36 cellular contexts compared by ENCODE assay signal in the genomic region with DNA sequence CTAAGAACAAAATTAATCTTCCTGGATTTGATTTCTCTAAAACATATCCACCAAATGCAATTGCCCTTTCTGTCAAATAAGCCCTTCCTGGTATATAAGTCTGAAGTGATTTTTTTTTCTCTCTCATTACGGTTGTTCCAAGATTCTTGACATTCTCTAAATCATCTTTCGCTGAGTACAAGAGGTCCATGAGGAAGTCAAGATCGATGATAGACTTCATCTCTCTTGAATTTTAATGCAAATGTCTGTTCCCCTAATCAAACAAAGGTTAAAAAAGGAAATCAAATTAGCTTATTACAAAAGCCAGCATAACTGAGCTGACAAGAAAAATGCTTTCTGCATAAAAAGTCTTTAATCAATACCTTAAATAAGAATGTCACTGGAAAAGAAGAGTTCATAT.
"Had no signal": no experiment of that assay in that cellular context is flagged by ENCODE, and none has a peak within 500 bp of the region (broad histone marks: within the 10 kb centered on the region; RNA-seq: fewer than 3 reads in every experiment).

No MANE protein-coding gene starts in this region.

- H3K36me3 ChIP-seq: ascending aorta, cardiac muscle cell had no signal

- H3K27me3 ChIP-seq: ascending aorta, cardiac muscle cell had no signal

- H3K4me3 ChIP-seq: ascending aorta, cardiac muscle cell had no signal

- H3K9me3 ChIP-seq: ascending aorta had no signal

- H3K9me3 Mint-ChIP-seq: activated B cell treated with CpG ODN at 0.5 μM for 24 hours; activated CD4-positive, alpha-beta memory T cell treated with anti-CD3 and anti-CD28 coated beads for 36 hours; activated CD4-positive, alpha-beta T cell treated with anti-CD3 and anti-CD28 coated beads, Interleukin-2, amount 10 ng/mL, durations not matched to agents 24 days and 14 days; activated CD8-positive, alpha-beta T cell treated with anti-CD3 and anti-CD28 coated beads for 36 hours; activated naive CD4-positive, alpha-beta T cell treated with anti-CD3 and anti-CD28 coated beads, Interleukin-2, amount 10 ng/mL, durations not matched to agents 7 days and 5 days; activated naive CD4-positive, alpha-beta T cell treated with anti-CD3 and anti-CD28 coated beads, Interleukin-2, amount 50 U/mL, for 24 hours; activated naive CD8-positive, alpha-beta T cell treated with anti-CD3 and anti-CD28 coated beads, Interleukin-2, amount 10 ng/mL, durations not matched to agents 7 days and 5 days; activated naive CD8-positive, alpha-beta T cell treated with anti-CD3 and anti-CD28 coated beads, Interleukin-2, amount 50 U/mL, for 24 hours; activated T-cell treated with anti-CD3 and anti-CD28 coated beads, Interleukin-2, amount 50 U/mL, for 4 hours; activated T-cell treated with anti-CD3 and anti-CD28 coated beads, Interleukin-2, amount 50 U/mL, for 72 hours; activated T-helper 1 cell treated with anti-CD3 and anti-CD28 coated beads, Interleukin-12 subunit alpha, Interleukin-12 subunit beta, Interleukin-2, Interleukin-4 antibody, amounts not matched to agents 30 ng/mL and 10 ng/mL and 1 ng/mL, durations not matched to agents 14 hours and 24 hours and 36 hours; activated T-helper 17 cell treated with anti-CD3 and anti-CD28 coated beads, Interleukin-2, amount 50 U/mL, for 72 hours; central memory CD8-positive, alpha-beta T cell; T-helper 1 cell treated with Interleukin-12 subunit alpha and Interleukin-12 subunit beta and Interleukin-4 antibody, amounts not matched to agents 30 μg/mL and 1 μg/mL, for 36 hours; T-helper 2 cell treated with Interferon-gamma antibody and Interleukin-4, amounts not matched to agents 5 μg/mL and 100 μg/mL, for 36 hours had no signal

- ATAC-seq: activated CD8-positive, alpha-beta T cell treated with anti-CD3 and anti-CD28 coated beads for 36 hours; activated naive CD8-positive, alpha-beta T cell treated with anti-CD3 and anti-CD28 coated beads, Interleukin-2, amount 50 U/mL, for 24 hours; activated T-cell treated with anti-CD3 and anti-CD28 coated beads, Interleukin-2, amount 50 U/mL, for 4 hours; activated T-cell treated with anti-CD3 and anti-CD28 coated beads, Interleukin-2, amount 50 U/mL, for 72 hours; activated T-helper 17 cell treated with anti-CD3 and anti-CD28 coated beads, Interleukin-2, amount 50 U/mL, for 72 hours had no signal

- H3K4me1 Mint-ChIP-seq: activated B cell treated with CpG ODN at 0.5 μM for 24 hours; activated CD4-positive, alpha-beta T cell treated with anti-CD3 and anti-CD28 coated beads, Interleukin-2, amount 10 ng/mL, durations not matched to agents 24 days and 14 days; activated naive CD4-positive, alpha-beta T cell treated with anti-CD3 and anti-CD28 coated beads, Interleukin-2, amount 10 ng/mL, durations not matched to agents 7 days and 5 days; activated naive CD4-positive, alpha-beta T cell treated with anti-CD3 and anti-CD28 coated beads, Interleukin-2, amount 50 U/mL, for 24 hours; activated naive CD8-positive, alpha-beta T cell treated with anti-CD3 and anti-CD28 coated beads, Interleukin-2, amount 10 ng/mL, durations not matched to agents 7 days and 5 days; central memory CD8-positive, alpha-beta T cell had no signal

- H3K27me3 Mint-ChIP-seq: activated CD4-positive, alpha-beta memory T cell treated with anti-CD3 and anti-CD28 coated beads for 36 hours; activated CD8-positive, alpha-beta T cell treated with anti-CD3 and anti-CD28 coated beads for 36 hours; activated naive CD4-positive, alpha-beta T cell treated with anti-CD3 and anti-CD28 coated beads, Interleukin-2, amount 10 ng/mL, durations not matched to agents 7 days and 5 days; activated naive CD4-positive, alpha-beta T cell treated with anti-CD3 and anti-CD28 coated beads, Interleukin-2, amount 50 U/mL, for 24 hours; activated naive CD8-positive, alpha-beta T cell; activated naive CD8-positive, alpha-beta T cell treated with anti-CD3 and anti-CD28 coated beads, Interleukin-2, amount 50 U/mL, for 24 hours; activated T-helper 17 cell treated with anti-CD3 and anti-CD28 coated beads, Interleukin-2, amount 50 U/mL, for 72 hours; brain; central memory CD8-positive, alpha-beta T cell had no signal

- DNase-seq: activated B cell treated with CpG ODN at 0.5 μM for 24 hours; activated CD4-positive, alpha-beta memory T cell treated with anti-CD3 and anti-CD28 coated beads for 36 hours; activated CD4-positive, alpha-beta T cell treated with anti-CD3 and anti-CD28 coated beads for 4 hours; activated CD4-positive, alpha-beta T cell treated with anti-CD3 and anti-CD28 coated beads, Interleukin-2, amount 10 ng/mL, durations not matched to agents 24 days and 14 days; activated CD4-positive, alpha-beta T cell treated with anti-CD3 and anti-CD28 coated beads, Interleukin-2, amount 50 U/mL, for 1 hour; activated CD4-positive, alpha-beta T cell treated with anti-CD3 and anti-CD28 coated beads, Interleukin-2, amount 50 U/mL, for 4 hours; activated CD4-positive, CD25-positive, alpha-beta regulatory T cell treated with anti-CD3 and anti-CD28 coated beads, Interleukin-2, amount 50 U/mL, for 72 hours; activated CD8-positive, alpha-beta memory T cell treated with anti-CD3 and anti-CD28 coated beads, Interleukin-2, amount 50 U/mL, for 4 hours; activated CD8-positive, alpha-beta T cell treated with anti-CD3 and anti-CD28 coated beads for 36 hours; activated effector memory CD4-positive, alpha-beta T cell treated with anti-CD3 and anti-CD28 coated beads, Interleukin-2, amount 50 U/mL, for 16 hours; activated gamma-delta T cell treated with Interleukin-2 at 50 U/mL for 16 hours; activated naive CD4-positive, alpha-beta T cell; activated naive CD4-positive, alpha-beta T cell treated with anti-CD3 and anti-CD28 coated beads, Interleukin-2, amount 10 ng/mL, durations not matched to agents 7 days and 5 days; activated naive CD8-positive, alpha-beta T cell treated with anti-CD3 and anti-CD28 coated beads, Interleukin-2, amount 10 ng/mL, durations not matched to agents 7 days and 5 days; activated naive CD8-positive, alpha-beta T cell treated with anti-CD3 and anti-CD28 coated beads, Interleukin-2, amount 50 U/mL, for 24 hours; activated T-cell treated with anti-CD3 and anti-CD28 coated beads for 4 hours; activated T-cell treated with anti-CD3 and anti-CD28 coated beads, Interleukin-2, amount 50 U/mL, for 1 hour; activated T-cell treated with anti-CD3 and anti-CD28 coated beads, Interleukin-2, amount 50 U/mL, for 4 hours; activated T-cell treated with anti-CD3 and anti-CD28 coated beads, Interleukin-2, amount 50 U/mL, for 72 hours; amygdala; anterior cingulate cortex; caudate nucleus; cerebellar nuclear complex; T-helper 2 cell; T-helper 9 cell had no signal

- H3K27ac Mint-ChIP-seq: activated B cell treated with CpG ODN at 0.5 μM for 24 hours; activated CD4-positive, alpha-beta memory T cell treated with anti-CD3 and anti-CD28 coated beads for 36 hours; activated CD4-positive, alpha-beta T cell treated with anti-CD3 and anti-CD28 coated beads, Interleukin-2, amount 10 ng/mL, durations not matched to agents 24 days and 14 days; activated CD8-positive, alpha-beta T cell treated with anti-CD3 and anti-CD28 coated beads for 36 hours; activated naive CD4-positive, alpha-beta T cell treated with anti-CD3 and anti-CD28 coated beads, Interleukin-2, amount 10 ng/mL, durations not matched to agents 7 days and 5 days; activated naive CD4-positive, alpha-beta T cell treated with anti-CD3 and anti-CD28 coated beads, Interleukin-2, amount 50 U/mL, for 24 hours; activated naive CD8-positive, alpha-beta T cell; activated naive CD8-positive, alpha-beta T cell treated with anti-CD3 and anti-CD28 coated beads, Interleukin-2, amount 10 ng/mL, durations not matched to agents 7 days and 5 days; activated naive CD8-positive, alpha-beta T cell treated with anti-CD3 and anti-CD28 coated beads, Interleukin-2, amount 50 U/mL, for 24 hours; activated T-cell treated with anti-CD3 and anti-CD28 coated beads, Interleukin-2, amount 50 U/mL, for 72 hours; activated T-helper 1 cell treated with anti-CD3 and anti-CD28 coated beads, Interleukin-12 subunit alpha, Interleukin-12 subunit beta, Interleukin-2, Interleukin-4 antibody, amounts not matched to agents 30 ng/mL and 10 ng/mL and 1 ng/mL, durations not matched to agents 14 hours and 24 hours and 36 hours; activated T-helper 17 cell treated with anti-CD3 and anti-CD28 coated beads, Interleukin-2, amount 50 U/mL, for 72 hours; T-helper 1 cell treated with Interleukin-12 subunit alpha and Interleukin-12 subunit beta and Interleukin-4 antibody, amounts not matched to agents 30 μg/mL and 1 μg/mL, for 36 hours; T-helper 2 cell treated with Interferon-gamma antibody and Interleukin-4, amounts not matched to agents 5 μg/mL and 100 μg/mL, for 36 hours had no signal

- H3K4me3 Mint-ChIP-seq: activated B cell treated with CpG ODN at 0.5 μM for 24 hours; activated CD4-positive, alpha-beta memory T cell treated with anti-CD3 and anti-CD28 coated beads for 36 hours; activated CD4-positive, alpha-beta T cell treated with anti-CD3 and anti-CD28 coated beads, Interleukin-2, amount 10 ng/mL, durations not matched to agents 24 days and 14 days; activated CD8-positive, alpha-beta T cell treated with anti-CD3 and anti-CD28 coated beads for 36 hours; activated naive CD4-positive, alpha-beta T cell treated with anti-CD3 and anti-CD28 coated beads, Interleukin-2, amount 10 ng/mL, durations not matched to agents 7 days and 5 days; activated naive CD4-positive, alpha-beta T cell treated with anti-CD3 and anti-CD28 coated beads, Interleukin-2, amount 50 U/mL, for 24 hours; activated naive CD8-positive, alpha-beta T cell; activated naive CD8-positive, alpha-beta T cell treated with anti-CD3 and anti-CD28 coated beads, Interleukin-2, amount 10 ng/mL, durations not matched to agents 7 days and 5 days; activated naive CD8-positive, alpha-beta T cell treated with anti-CD3 and anti-CD28 coated beads, Interleukin-2, amount 50 U/mL, for 24 hours; activated T-cell treated with anti-CD3 and anti-CD28 coated beads, Interleukin-2, amount 50 U/mL, for 4 hours; activated T-cell treated with anti-CD3 and anti-CD28 coated beads, Interleukin-2, amount 50 U/mL, for 72 hours; activated T-helper 1 cell treated with anti-CD3 and anti-CD28 coated beads, Interleukin-12 subunit alpha, Interleukin-12 subunit beta, Interleukin-2, Interleukin-4 antibody, amounts not matched to agents 30 ng/mL and 10 ng/mL and 1 ng/mL, durations not matched to agents 14 hours and 24 hours and 36 hours; activated T-helper 17 cell treated with anti-CD3 and anti-CD28 coated beads, Interleukin-2, amount 50 U/mL, for 72 hours; brain; central memory CD8-positive, alpha-beta T cell; T-helper 1 cell treated with Interleukin-12 subunit alpha and Interleukin-12 subunit beta and Interleukin-4 antibody, amounts not matched to agents 30 μg/mL and 1 μg/mL, for 36 hours; T-helper 2 cell treated with Interferon-gamma antibody and Interleukin-4, amounts not matched to agents 5 μg/mL and 100 μg/mL, for 36 hours had no signal

- H3K36me3 Mint-ChIP-seq: activated CD4-positive, alpha-beta memory T cell treated with anti-CD3 and anti-CD28 coated beads for 36 hours; activated naive CD4-positive, alpha-beta T cell treated with anti-CD3 and anti-CD28 coated beads, Interleukin-2, amount 10 ng/mL, durations not matched to agents 7 days and 5 days; activated naive CD4-positive, alpha-beta T cell treated with anti-CD3 and anti-CD28 coated beads, Interleukin-2, amount 50 U/mL, for 24 hours; activated naive CD8-positive, alpha-beta T cell treated with anti-CD3 and anti-CD28 coated beads, Interleukin-2, amount 10 ng/mL, durations not matched to agents 7 days and 5 days; brain had no signal

- H3K27ac ChIP-seq: ascending aorta, cardiac muscle cell, VCaP had no signal
